In the genomic region with DNA sequence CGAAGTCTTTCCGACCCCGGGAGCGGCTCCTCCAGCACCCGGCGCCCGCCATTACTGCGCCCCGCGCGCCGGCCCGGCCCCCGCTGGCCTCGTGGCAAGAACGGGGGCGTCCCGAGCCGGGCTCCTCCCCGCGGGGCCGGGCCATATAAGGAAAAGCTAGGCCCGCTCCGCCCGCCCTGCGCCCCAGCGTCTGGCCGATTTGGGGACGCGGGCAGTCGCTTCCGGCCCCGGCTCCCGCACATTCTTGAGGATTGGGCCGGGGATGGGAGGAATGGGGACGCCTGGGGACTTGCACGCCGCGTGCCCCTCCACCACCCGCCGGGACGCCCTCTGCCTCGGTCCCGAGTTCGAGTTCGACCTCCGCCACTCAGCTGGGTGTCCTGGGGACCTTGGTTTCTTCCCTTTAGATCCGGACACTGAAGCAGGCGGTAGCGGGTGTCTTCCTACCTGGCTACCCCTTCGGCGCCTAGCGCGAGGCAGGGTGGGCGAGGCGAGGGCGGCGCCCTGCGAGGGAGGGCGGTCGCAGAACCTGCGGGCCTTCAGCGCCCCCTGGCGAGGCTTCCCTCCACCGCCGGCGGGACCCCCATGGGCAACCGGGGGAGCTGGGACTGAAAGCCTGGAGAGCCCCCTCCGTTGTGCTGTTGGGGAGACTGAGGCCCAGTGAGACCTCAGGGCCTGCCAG, we compare ENCODE assay signal across 1 cellular context.
TF ChIP-seq lines count a peak whose summit lies in the region.

No MANE protein-coding gene starts in this region.

TF ChIP-seq in WTC11, 78 proteins besides CTCF, POLR2A, EP300 and RAD21 (continued from another document):
- TF ChIP-seq, protein P1, sequence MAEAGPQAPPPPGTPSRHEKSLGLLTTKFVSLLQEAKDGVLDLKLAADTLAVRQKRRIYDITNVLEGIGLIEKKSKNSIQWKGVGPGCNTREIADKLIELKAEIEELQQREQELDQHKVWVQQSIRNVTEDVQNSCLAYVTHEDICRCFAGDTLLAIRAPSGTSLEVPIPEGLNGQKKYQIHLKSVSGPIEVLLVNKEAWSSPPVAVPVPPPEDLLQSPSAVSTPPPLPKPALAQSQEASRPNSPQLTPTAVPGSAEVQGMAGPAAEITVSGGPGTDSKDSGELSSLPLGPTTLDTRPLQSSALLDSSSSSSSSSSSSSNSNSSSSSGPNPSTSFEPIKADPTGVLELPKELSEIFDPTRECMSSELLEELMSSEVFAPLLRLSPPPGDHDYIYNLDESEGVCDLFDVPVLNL (CRISPR knock-in tag; IDR thresholded peaks at IDR 0.05; ENCODE audit: borderline replicate concordance, low read depth) = 0 out of 2 replicates have a peak, but pooled peaks have one; percentile 40
- TF ChIP-seq FOXP1 (CRISPR knock-in tag; IDR thresholded peaks at IDR 0.05; ENCODE audit: borderline replicate concordance) = peak; percentile 63
- TF ChIP-seq RORB (CRISPR knock-in tag; IDR thresholded peaks at IDR 0.05) = no peak
- no peak for TF ChIP-seq ELF4 (CRISPR knock-in tag; IDR thresholded peaks at IDR 0.05; ENCODE audit: low read depth)
- peak; percentile 31; the same call in 1 of the 2 replicates for TF ChIP-seq NFE2L1 (CRISPR knock-in tag; IDR thresholded peaks at IDR 0.05)
- no peak for TF ChIP-seq PRRX2 (CRISPR knock-in tag; IDR thresholded peaks at IDR 0.05)
- no peak; the same call in 1 of the 2 replicates for TF ChIP-seq CREM (CRISPR knock-in tag; IDR thresholded peaks at IDR 0.05)
- no peak for TF ChIP-seq KAT7 (CRISPR knock-in tag; IDR thresholded peaks at IDR 0.05; ENCODE audit: borderline replicate concordance)
- TF ChIP-seq, protein P2, sequence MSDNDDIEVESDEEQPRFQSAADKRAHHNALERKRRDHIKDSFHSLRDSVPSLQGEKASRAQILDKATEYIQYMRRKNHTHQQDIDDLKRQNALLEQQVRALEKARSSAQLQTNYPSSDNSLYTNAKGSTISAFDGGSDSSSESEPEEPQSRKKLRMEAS (CRISPR knock-in tag; IDR thresholded peaks at IDR 0.05) = peak; percentile 97
- TF ChIP-seq, protein P3, sequence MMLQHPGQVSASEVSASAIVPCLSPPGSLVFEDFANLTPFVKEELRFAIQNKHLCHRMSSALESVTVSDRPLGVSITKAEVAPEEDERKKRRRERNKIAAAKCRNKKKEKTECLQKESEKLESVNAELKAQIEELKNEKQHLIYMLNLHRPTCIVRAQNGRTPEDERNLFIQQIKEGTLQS (CRISPR knock-in tag; conservative IDR thresholded peaks at IDR 0.05) = no peak
